ENCODE assay signal across 15 cellular contexts in genomic region chr15:44568338-44568737, GRCh38.
"Had no signal": no experiment of that assay in that cellular context is flagged by ENCODE, and none has a peak within 500 bp of the region (broad histone marks: within the 10 kb centered on the region; RNA-seq: fewer than 3 reads in every experiment).

No MANE protein-coding gene starts in this region.

- H3K4me3 Mint-ChIP-seq: immature natural killer cell had no signal

- H3K9me3 ChIP-seq: body of pancreas, pancreas, sigmoid colon, thyroid gland had no signal

- ATAC-seq: activated CD4-positive, CD25-positive, alpha-beta regulatory T cell treated with anti-CD3 and anti-CD28 coated beads, Interleukin-2, amount 50 U/mL, for 24 hours; activated naive CD4-positive, alpha-beta T cell treated with anti-CD3 and anti-CD28 coated beads, Interleukin-2, amount 50 U/mL, for 72 hours; body of pancreas; foreskin keratinocyte; pancreas had no signal

- H3K27ac ChIP-seq: body of pancreas, coronary artery, foreskin keratinocyte, pancreas, sigmoid colon, spleen, thyroid gland had no signal

- H3K9me3 Mint-ChIP-seq: activated naive CD4-positive, alpha-beta T cell treated with anti-CD3 and anti-CD28 coated beads, Interleukin-2, amount 50 U/mL, for 72 hours; activated T-helper 2 cell treated with anti-CD3 and anti-CD28 coated beads, Interferon-gamma antibody, Interleukin-2, Interleukin-4, amounts not matched to agents 10 μg/mL and 5 μg/mL and 100 μg/mL, durations not matched to agents 14 hours and 24 hours and 36 hours; immature natural killer cell had no signal

- H3K4me1 ChIP-seq: body of pancreas, foreskin keratinocyte, pancreas, sigmoid colon, spleen, thyroid gland had no signal

- DNase-seq: amygdala; body of pancreas; central memory CD4-positive, alpha-beta T cell; foreskin keratinocyte; immature natural killer cell; pancreas; sigmoid colon; spleen; stimulated activated CD4-positive, alpha-beta T cell treated with anti-CD3 and anti-CD28 coated beads, Interleukin-1b, Interleukin-23, amount 100 ng/mL, for 48 hours; T-helper 9 cell; thyroid gland had no signal

- H3K4me3 ChIP-seq: body of pancreas, coronary artery, pancreas, sigmoid colon, spleen, thyroid gland had no signal

- H3K27me3 ChIP-seq: body of pancreas, foreskin keratinocyte, pancreas, sigmoid colon, spleen, thyroid gland had no signal

- H3K4me1 Mint-ChIP-seq: immature natural killer cell had no signal
